ENCODE assay signal across 9 cellular contexts in genomic region chr5:163727028-163727427, GRCh38.
DNase-seq lines count a peak whose midpoint lies in the region; ATAC-seq and TF ChIP-seq lines count a peak whose summit lies in the region.
"Had no signal": no experiment of that assay in that cellular context is flagged by ENCODE, and none has a peak within 500 bp of the region (broad histone marks: within the 10 kb centered on the region; RNA-seq: fewer than 3 reads in every experiment).

No MANE protein-coding gene starts in this region.

- 59 to 71% (median 67%) methylated on average over 4 of the region's 4 CpGs for WGBS in stomach, 5 donors

- intact Hi-C loops in left ventricle myocardium inferior (cut with micrococcal nuclease) (no loop called here), stomach (cut with DNase I; ENCODE audit: low total_unique reads) (no loop called here)

- H3K4me3 ChIP-seq in SU-DHL-6 (ENCODE audit: insufficient read depth, low read length, poor library complexity, severe bottlenecking) (no peak overlapping the region), left ventricle myocardium inferior (no peak overlapping the region), stomach (no peak overlapping the region)

- TF ChIP-seq POLR2A in stomach (IDR thresholded peaks at IDR 0.05), result no peak

- no peaks in the 10 kb centered on the region for H3F3A ChIP-seq in SU-DHL-6 (ENCODE audit: insufficient read depth)

- TF ChIP-seq CTCF in SU-DHL-6 (IDR thresholded peaks at IDR 0.05; ENCODE audit: insufficient read depth, low read length, poor library complexity, severe bottlenecking) (no peak), left ventricle myocardium inferior (IDR thresholded peaks at IDR 0.05; ENCODE audit: borderline replicate concordance) (no peak), stomach (IDR thresholded peaks at IDR 0.05) (no peak)

- H3K27me3 ChIP-seq in SU-DHL-6 (ENCODE audit: low read length) (no peaks in the 10 kb centered on the region), left ventricle myocardium inferior (ENCODE audit: low read depth) (no peaks in the 10 kb centered on the region), stomach (no peaks in the 10 kb centered on the region)

- TF ChIP-seq EP300 in stomach (IDR thresholded peaks at IDR 0.05), result no peak

- no peaks in the 10 kb centered on the region for H3K4me1 ChIP-seq in left ventricle myocardium inferior
- no peaks in the 10 kb centered on the region for H3K4me1 ChIP-seq in stomach

- no peaks in the 10 kb centered on the region for H3K9me2 ChIP-seq in SU-DHL-6 (replicated peaks; ENCODE audit: insufficient read depth, low read length)

- ATAC-seq in GM18498 (IDR thresholded peaks at IDR 0.05; ENCODE audit: unreplicated experiment) (peak; percentile 95), GM21529 (IDR thresholded peaks at IDR 0.05; ENCODE audit: unreplicated experiment) (peak; percentile 89), HG03280 (IDR thresholded peaks at IDR 0.05; ENCODE audit: unreplicated experiment) (peak; percentile 72)

- H3K27ac ChIP-seq in SU-DHL-6 (ENCODE audit: low read depth, low read length), result no peak overlapping the region
- no peak overlapping the region for H3K27ac ChIP-seq in left ventricle myocardium inferior (replicated peaks)
- H3K27ac ChIP-seq in stomach, result no peak overlapping the region

- no peaks in the 10 kb centered on the region for H3K36me3 ChIP-seq in SU-DHL-6 (ENCODE audit: low read length)
- no peaks in the 10 kb centered on the region for H3K36me3 ChIP-seq in left ventricle myocardium inferior
- no peaks in the 10 kb centered on the region for H3K36me3 ChIP-seq in stomach

- H3K4me2 ChIP-seq in SU-DHL-6 (ENCODE audit: low read depth, low read length, poor library complexity, severe bottlenecking), result peak overlapping the region; percentile 25

- H3K36me3 Mint-ChIP-seq in activated CD4-positive, alpha-beta T cell treated with anti-CD3 and anti-CD28 coated beads, Interleukin-2, amount 10 ng/mL, durations not matched to agents 7 days and 5 days (ENCODE audit: low read depth), result no peaks in the 10 kb centered on the region

- H3K27ac Mint-ChIP-seq in activated CD4-positive, alpha-beta T cell treated with anti-CD3 and anti-CD28 coated beads, Interleukin-2, amount 10 ng/mL, durations not matched to agents 7 days and 5 days, result no peak overlapping the region

- CTCF ChIA-PET in activated CD4-positive, alpha-beta T cell treated with anti-CD3 and anti-CD28 coated beads, Interleukin-2, amount 10 ng/mL, durations not matched to agents 7 days and 5 days (lab: Charles Lee), result no interaction called here

- H3K9me3 ChIP-seq in SU-DHL-6 (ENCODE audit: insufficient read depth, low read length) (no peaks in the 10 kb centered on the region), left ventricle myocardium inferior (replicated peaks) (peaks cover 16% of the 10 kb centered on the region), stomach (peaks cover 0 to 7% (median 0%) of the 10 kb centered on the region in 4 donors)

- H3K4me3 Mint-ChIP-seq in activated CD4-positive, alpha-beta T cell treated with anti-CD3 and anti-CD28 coated beads, Interleukin-2, amount 10 ng/mL, durations not matched to agents 7 days and 5 days, result no peak overlapping the region

- DNase-seq in cerebellar cortex (ENCODE audit: low spot score), result no peak
- DNase-seq in activated CD4-positive, alpha-beta T cell treated with anti-CD3 and anti-CD28 coated beads, Interleukin-2, amount 10 ng/mL, durations not matched to agents 7 days and 5 days, result no peak
- DNase-seq in left ventricle myocardium inferior, result no peak
- no peak for DNase-seq in stomach
- DNase-seq: NCI-H1417 treated with DMSO at 0.1 percent for 48 hours had no signal

- POLR2A ChIA-PET in activated CD4-positive, alpha-beta T cell treated with anti-CD3 and anti-CD28 coated beads, Interleukin-2, amount 10 ng/mL, durations not matched to agents 7 days and 5 days (lab: Charles Lee), result no interaction called here

- no peaks in the 10 kb centered on the region for H3K79me2 ChIP-seq in SU-DHL-6 (ENCODE audit: insufficient read depth, low read length)

- no peaks in the 10 kb centered on the region for H4K20me1 ChIP-seq in SU-DHL-6 (ENCODE audit: low read depth, low read length)

- H3K9ac ChIP-seq in SU-DHL-6 (ENCODE audit: low read length), result no peak overlapping the region

- no peak overlapping the region for H2AFZ ChIP-seq in SU-DHL-6 (ENCODE audit: low read depth, low read length, severe bottlenecking)

- H3K27me3 Mint-ChIP-seq in activated CD4-positive, alpha-beta T cell treated with anti-CD3 and anti-CD28 coated beads, Interleukin-2, amount 10 ng/mL, durations not matched to agents 7 days and 5 days, result no peaks in the 10 kb centered on the region

- H3K4me1 Mint-ChIP-seq in activated CD4-positive, alpha-beta T cell treated with anti-CD3 and anti-CD28 coated beads, Interleukin-2, amount 10 ng/mL, durations not matched to agents 7 days and 5 days, result no peaks in the 10 kb centered on the region

- H3K9me3 Mint-ChIP-seq in activated CD4-positive, alpha-beta T cell treated with anti-CD3 and anti-CD28 coated beads, Interleukin-2, amount 10 ng/mL, durations not matched to agents 7 days and 5 days, result no peaks in the 10 kb centered on the region
